Comparison of ENCODE assay signal across 30 cellular contexts in the genomic region with DNA sequence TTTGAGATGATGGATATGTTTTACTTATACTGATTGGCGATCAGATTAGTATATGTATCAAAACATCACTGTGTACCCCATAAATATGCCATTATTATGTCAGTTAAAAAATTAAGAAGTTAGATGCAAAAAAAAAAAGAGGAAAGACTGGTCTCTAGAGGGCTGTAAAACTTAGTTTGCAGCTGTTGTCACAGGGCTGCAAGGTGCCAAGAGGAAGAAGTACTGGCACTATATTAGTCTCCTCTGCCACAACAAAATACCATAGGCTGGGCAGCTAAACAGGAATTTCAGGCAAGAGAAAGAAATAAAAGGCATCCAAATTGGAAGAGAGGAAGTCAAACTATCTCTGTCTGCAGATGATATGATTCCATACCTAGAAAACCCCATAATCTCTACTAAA.
"Had no signal": no experiment of that assay in that cellular context is flagged by ENCODE, and none has a peak within 500 bp of the region (broad histone marks: within the 10 kb centered on the region; RNA-seq: fewer than 3 reads in every experiment).

No MANE protein-coding gene starts in this region.

- H3K36me3 ChIP-seq: adrenal gland, esophagus muscularis mucosa, gastrocnemius medialis, heart left ventricle had no signal

- DNase-seq: activated CD4-positive, alpha-beta memory T cell treated with anti-CD3 and anti-CD28 coated beads for 36 hours; activated CD4-positive, alpha-beta T cell treated with anti-CD3 and anti-CD28 coated beads for 36 hours; activated CD4-positive, alpha-beta T cell treated with anti-CD3 and anti-CD28 coated beads, Interleukin-2, amount 10 ng/mL, durations not matched to agents 24 days and 14 days; activated CD4-positive, CD25-positive, alpha-beta regulatory T cell; activated CD4-positive, CD25-positive, alpha-beta regulatory T cell treated with anti-CD3 and anti-CD28 coated beads, Interleukin-2, amount 50 U/mL, for 72 hours; activated CD8-positive, alpha-beta memory T cell treated with anti-CD3 and anti-CD28 coated beads, Interleukin-2, amount 10 ng/mL, durations not matched to agents 7 days and 5 days; activated CD8-positive, alpha-beta memory T cell treated with anti-CD3 and anti-CD28 coated beads, Interleukin-2, amount 50 U/mL, for 4 hours; activated CD8-positive, alpha-beta T cell treated with anti-CD3 and anti-CD28 coated beads, Interleukin-2, amount 10 ng/mL, durations not matched to agents 7 days and 5 days; activated effector memory CD4-positive, alpha-beta T cell treated with anti-CD3 and anti-CD28 coated beads, Interleukin-2, amount 50 U/mL, for 16 hours; activated naive CD4-positive, alpha-beta T cell treated with anti-CD3 and anti-CD28 coated beads for 36 hours; activated naive CD8-positive, alpha-beta T cell treated with anti-CD3 and anti-CD28 coated beads for 36 hours; activated naive CD8-positive, alpha-beta T cell treated with anti-CD3 and anti-CD28 coated beads, Interleukin-2, amount 50 U/mL, for 24 hours; activated T-cell treated with anti-CD3 and anti-CD28 coated beads, Interleukin-2, amount 50 U/mL, for 1 hour; activated T-cell treated with anti-CD3 and anti-CD28 coated beads, Interleukin-2, amount 50 U/mL, for 48 hours; adrenal gland; amygdala; aorta; body of pancreas; caudate nucleus; cortex of kidney; dermis blood vessel endothelial cell; effector CD4-positive, alpha-beta T cell; effector memory CD8-positive, alpha-beta T cell; erythroblast; foreskin keratinocyte; gastrocnemius medialis; glutamatergic neuron; heart left ventricle; T1000 had no signal

- H3K4me3 ChIP-seq: adrenal gland, body of pancreas, esophagus muscularis mucosa, gastrocnemius medialis, heart left ventricle had no signal

- H3K27ac ChIP-seq: adrenal gland, body of pancreas, esophagus muscularis mucosa, foreskin keratinocyte, gastrocnemius medialis, heart left ventricle had no signal

- H3K9me3 ChIP-seq: adrenal gland, body of pancreas, gastrocnemius medialis had no signal

- H3K27me3 ChIP-seq: body of pancreas, foreskin keratinocyte, gastrocnemius medialis had no signal

- H3K4me1 ChIP-seq: adrenal gland, body of pancreas, esophagus muscularis mucosa, foreskin keratinocyte, gastrocnemius medialis, heart left ventricle had no signal
